ENCODE assay signal across 13 cellular contexts in the genomic region with DNA sequence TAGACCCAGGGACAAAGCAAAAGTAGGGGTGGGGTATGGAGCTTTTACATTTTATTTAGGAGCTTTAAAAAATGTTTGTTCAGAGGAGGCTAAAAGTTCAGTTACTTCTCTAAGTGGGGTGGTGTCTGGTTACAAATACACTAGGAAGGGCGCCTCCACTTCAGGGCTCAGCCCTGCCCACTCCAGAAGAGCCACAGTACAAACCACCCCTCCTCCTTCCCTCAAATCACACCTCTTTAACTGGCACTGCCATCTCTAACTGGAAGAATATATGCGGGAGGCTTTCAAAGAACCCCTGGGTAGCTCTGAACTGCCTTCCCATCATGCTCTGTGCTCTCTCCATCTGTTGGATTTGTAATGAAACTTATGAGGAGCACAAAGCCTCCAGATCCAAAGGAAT.
"Had no signal": no experiment of that assay in that cellular context is flagged by ENCODE, and none has a peak within 500 bp of the region (broad histone marks: within the 10 kb centered on the region; RNA-seq: fewer than 3 reads in every experiment).

No MANE protein-coding gene starts in this region.

- H3K27ac ChIP-seq: foreskin keratinocyte, neutrophil, transverse colon, VCaP had no signal

- H3K27me3 ChIP-seq: neutrophil, transverse colon had no signal

- H3K9me3 ChIP-seq: neutrophil, transverse colon had no signal

- H3K4me3 ChIP-seq: transverse colon had no signal

- DNase-seq: activated CD4-positive, alpha-beta T cell treated with anti-CD3 and anti-CD28 coated beads for 4 hours; activated naive CD4-positive, alpha-beta T cell; activated naive CD8-positive, alpha-beta T cell treated with anti-CD3 and anti-CD28 coated beads, Interleukin-2, amount 50 U/mL, for 24 hours; foreskin keratinocyte; left ventricle myocardium superior; midbrain; stimulated activated CD4-positive, alpha-beta T cell treated with anti-CD3 and anti-CD28 coated beads, Interleukin-2, amount 100 ng/mL, for 24 hours; stimulated activated naive B cell treated with anti-CD40 and anti-IgM and Interleukin-4, amounts not matched to agents 10 μg/mL and 1 μg/mL and 100 μg/mL, for 72 hours; T-helper 9 cell; transverse colon had no signal

- H3K36me3 ChIP-seq: neutrophil, transverse colon had no signal

- H3K4me1 ChIP-seq: foreskin keratinocyte, transverse colon had no signal

- ATAC-seq: activated naive CD8-positive, alpha-beta T cell treated with anti-CD3 and anti-CD28 coated beads, Interleukin-2, amount 50 U/mL, for 24 hours; foreskin keratinocyte; left ventricle myocardium superior; sciatic nerve; stimulated activated naive B cell treated with anti-CD40 and anti-IgM and Interleukin-4, amounts not matched to agents 10 μg/mL and 1 μg/mL and 100 μg/mL, for 72 hours had no signal
